In the genomic region with DNA sequence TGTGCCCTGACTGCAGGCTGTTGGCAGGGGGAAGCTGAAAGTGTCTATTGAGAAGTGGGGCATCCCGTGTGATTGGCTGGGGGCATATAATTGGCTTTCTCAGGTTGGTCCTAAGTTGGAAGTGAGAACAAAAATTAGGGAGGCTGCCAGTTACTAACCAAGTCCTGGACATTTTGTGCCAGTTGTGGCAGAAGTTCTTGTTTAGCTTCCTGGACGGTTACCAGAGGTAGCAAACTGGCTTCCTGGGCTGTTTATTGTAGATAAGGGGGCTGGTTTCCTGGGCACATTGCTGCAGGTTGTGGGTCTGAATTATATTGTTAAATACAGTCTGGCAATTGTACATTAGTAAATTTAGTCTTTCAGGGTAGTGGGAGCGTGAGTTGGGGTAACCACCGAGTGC, we compare ENCODE assay signal across 16 cellular contexts. TPM values are rescaled to one million over a fixed set of nuclear protein-coding genes. Genes with fewer than 3 reads are reported as not detected.
"Had no signal": no experiment of that assay in that cellular context is flagged by ENCODE, and none has a peak within 500 bp of the region (broad histone marks: within the 10 kb centered on the region; RNA-seq: fewer than 3 reads in every experiment).

No MANE protein-coding gene starts in this region.

- DNase-seq: effector CD4-positive, alpha-beta T cell; heart left ventricle; hippocampal formation; kidney glomerular epithelial cell; mammary epithelial cell; mucosa of descending colon; naive thymus-derived CD8-positive, alpha-beta T cell; sigmoid colon; stimulated activated CD4-positive, alpha-beta T cell treated with anti-CD3 and anti-CD28 coated beads, Interleukin-12 subunit alpha, Interleukin-12 subunit beta, amount 100 ng/mL, for 4 hours; stimulated activated naive CD4-positive, alpha-beta T cell treated with Interleukin-2 at 50 U/mL for 16 hours; thyroid gland had no signal

- H3K4me1 ChIP-seq: heart left ventricle, sigmoid colon, suprapubic skin, thyroid gland had no signal

- H3K36me3 Mint-ChIP-seq: naive thymus-derived CD8-positive, alpha-beta T cell; type B pancreatic cell had no signal

- ATAC-seq: mucosa of descending colon; naive thymus-derived CD8-positive, alpha-beta T cell had no signal

- H3K9me3 Mint-ChIP-seq: naive thymus-derived CD8-positive, alpha-beta T cell; type B pancreatic cell had no signal

- H3K9me3 ChIP-seq: heart left ventricle, mucosa of descending colon, neutrophil, sigmoid colon, suprapubic skin, thyroid gland had no signal

- H3K4me1 Mint-ChIP-seq: naive thymus-derived CD8-positive, alpha-beta T cell had no signal

- H3K27ac Mint-ChIP-seq: naive thymus-derived CD8-positive, alpha-beta T cell; type B pancreatic cell had no signal

- H3K27me3 Mint-ChIP-seq: type B pancreatic cell had no signal

- H3K27me3 ChIP-seq: sigmoid colon, suprapubic skin, thyroid gland had no signal

- H3K36me3 ChIP-seq: heart left ventricle, neutrophil, sigmoid colon, suprapubic skin, thyroid gland had no signal

- H3K4me3 Mint-ChIP-seq: naive thymus-derived CD8-positive, alpha-beta T cell; type B pancreatic cell had no signal

- H3K27ac ChIP-seq: coronary artery, heart left ventricle, neutrophil, sigmoid colon, skin epidermis, suprapubic skin, thyroid gland had no signal

- H3K4me3 ChIP-seq: coronary artery, heart left ventricle, mucosa of descending colon, sigmoid colon, skin epidermis, suprapubic skin, thyroid gland had no signal

RNA-seq across cellular contexts. Expression of a gene that starts 50.6 kb away (rescaled TPM):
- total RNA-seq: naive thymus-derived CD8-positive, alpha-beta T cell had no signal
